21 cellular contexts compared by ENCODE assay signal in the genomic region with DNA sequence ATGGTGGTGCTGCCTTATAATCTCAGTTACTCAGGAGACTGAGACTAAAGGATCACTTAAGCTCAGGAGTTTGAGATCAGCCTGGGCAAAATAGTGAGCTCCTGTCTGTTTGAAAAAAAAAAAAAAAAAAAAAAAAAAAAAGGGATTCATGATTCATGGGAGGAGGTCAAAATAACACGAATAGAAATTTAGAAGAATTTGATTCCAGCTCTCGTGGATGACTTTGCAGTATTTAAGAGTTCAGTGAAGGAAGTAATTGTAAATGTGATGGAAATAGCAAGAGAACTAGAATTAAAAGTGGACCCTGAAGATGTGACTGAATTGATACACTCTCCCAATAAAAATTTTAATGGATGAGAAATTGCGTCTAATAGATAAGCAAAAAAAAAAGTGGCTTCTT. TPM values are rescaled to one million over a fixed set of nuclear protein-coding genes. Genes with fewer than 3 reads are reported as not detected.
DNase-seq lines count a peak whose midpoint lies in the region; ATAC-seq and TF ChIP-seq lines count a peak whose summit lies in the region.
"Had no signal": no experiment of that assay in that cellular context is flagged by ENCODE, and none has a peak within 500 bp of the region (broad histone marks: within the 10 kb centered on the region; RNA-seq: fewer than 3 reads in every experiment).

No MANE protein-coding gene starts in this region.

- H2AFZ ChIP-seq in IMR-90 (replicated peaks; ENCODE audit: low read length, poor library complexity) = no peak overlapping the region
- H2AFZ ChIP-seq in MM.1S (ENCODE audit: low read length) = no peak overlapping the region

- POLR2A ChIA-PET in HEK293 (lab: Yijun Ruan, JAX) = interaction anchor here (0.5 kb wide), 1 partner anchor 21 kb away, joined by 5 read pairs; no protein-coding TSS in a partner anchor
- POLR2A ChIA-PET in IMR-90 (lab: Charles Lee; ENCODE audit: unreplicated experiment) = interaction anchor here (0.6 kb wide), 1 partner anchor 1593 kb away, joined by 4 read pairs; no protein-coding TSS in a partner anchor

- no peak overlapping the region for H2AK5ac ChIP-seq in IMR-90 (ENCODE audit: low read depth, low read length)

- H3K9ac ChIP-seq in IMR-90 (ENCODE audit: low read depth, low read length) (no peak overlapping the region), MM.1S (ENCODE audit: low read length) (no peak overlapping the region)
- H3K9ac ChIP-seq: BLaER1 had no signal

- no peak overlapping the region for H2BK5ac ChIP-seq in IMR-90 (ENCODE audit: low read depth, low read length, poor library complexity, severe bottlenecking)

- no peak overlapping the region for H3K23ac ChIP-seq in IMR-90 (ENCODE audit: low read depth, low read length)

- no peak overlapping the region for H3K56ac ChIP-seq in IMR-90 (ENCODE audit: extremely low read depth, insufficient read depth, low read length)

- H3K36me3 ChIP-seq in HEK293 (ENCODE audit: control insufficient read depth in 2 of 2, insufficient read depth in 1 of 2, low read length in 2 of 2) = no peaks in the 10 kb centered on the region; a peak in 1 of 3 replicates
- H3K36me3 ChIP-seq in IMR-90 (ENCODE audit: control insufficient read depth, insufficient read depth, low read length) = no peaks in the 10 kb centered on the region
- no peaks in the 10 kb centered on the region for H3K36me3 ChIP-seq in MM.1S (replicated peaks; ENCODE audit: insufficient read depth, low read length)
- H3K36me3 ChIP-seq: BE2C had no signal

- H2BK120ac ChIP-seq in IMR-90 (ENCODE audit: low read depth, low read length) = no peak overlapping the region

- CTCF ChIA-PET in HEK293 (lab: Yijun Ruan, JAX) (interaction anchor here (0.6 to 0.7 kb wide), 3 partner anchors 25 to 184 kb away, joined by 3 read pairs; no protein-coding TSS in a partner anchor), IMR-90 (lab: Yijun Ruan, JAX) (interaction anchor here (1.1 kb wide), 1 partner anchor 52 kb away, joined by 4 read pairs; no protein-coding TSS in a partner anchor)

- BruUV-seq in IMR-90 (replicated peaks; lab: Mats Ljungman, UMichigan) = no TSS peak

- no peak for TF ChIP-seq POLR2A in IMR-90 (IDR thresholded peaks at IDR 0.05; ENCODE audit: low read depth, low read length)

- intact Hi-C loops in IMR-90 (cut with micrococcal nuclease) = no loop called here

- no peak overlapping the region for H2BK20ac ChIP-seq in IMR-90 (ENCODE audit: low read depth, low read length)

- no peak for ATAC-seq in IMR-90 (ENCODE audit: low read depth)
- ATAC-seq: GM12878 had no signal

- dilution Hi-C loops in IMR-90 (cut with HindIII; ENCODE audit: low sequenced_read_pairs, unreplicated experiment) = no loop called here

- TF ChIP-seq CTCF in HEK293 (tag by site-specific recombination; IDR thresholded peaks at IDR 0.05) (no peak), IMR-90 (conservative IDR thresholded peaks at IDR 0.05; ENCODE audit: low read depth, low read length) (no peak), MM.1S (IDR thresholded peaks at IDR 0.05; ENCODE audit: low read length) (no peak)

- no peak overlapping the region for H3K14ac ChIP-seq in IMR-90 (replicated peaks; ENCODE audit: low read depth, low read length)

- no peak overlapping the region for H2BK15ac ChIP-seq in IMR-90 (ENCODE audit: low read depth, low read length)

- no peak overlapping the region for H3K27ac ChIP-seq in HEK293 (ENCODE audit: extremely low read depth, low read depth, low read length)
- no peak overlapping the region for H3K27ac ChIP-seq in IMR-90 (ENCODE audit: insufficient read depth, low read length)
- H3K27ac ChIP-seq in MM.1S (ENCODE audit: low read length) = no peak overlapping the region
- H3K27ac ChIP-seq: BLaER1 had no signal

- H4K20me1 ChIP-seq in IMR-90 (ENCODE audit: insufficient read depth, low read length) (no peaks in the 10 kb centered on the region), MM.1S (ENCODE audit: insufficient read depth, low read length) (no peaks in the 10 kb centered on the region)
- H4K20me1 ChIP-seq: BLaER1 had no signal

- WGBS in IMR-90 (ENCODE audit: extremely low coverage in 2 of 2, insufficient read length in 1 of 2), 2 experiments = 50% methylated on average over 2 of the region's 3 CpGs; no CpG with 5 or more reads in 1 of the 2 experiments

- no peak overlapping the region for H3K18ac ChIP-seq in IMR-90 (ENCODE audit: low read depth, low read length)

- no peaks in the 10 kb centered on the region for H3K9me3 ChIP-seq in HEK293 (ENCODE audit: control insufficient read depth, insufficient read depth, low read depth, low read length)
- no peaks in the 10 kb centered on the region for H3K9me3 ChIP-seq in IMR-90 (ENCODE audit: control insufficient read depth, insufficient read depth, low read length)
- H3K9me3 ChIP-seq in MM.1S (replicated peaks; ENCODE audit: insufficient read depth, low read length) = no peaks in the 10 kb centered on the region
- H3K9me3 ChIP-seq: BE2C had no signal

- no peak overlapping the region for H3K4me2 ChIP-seq in IMR-90 (ENCODE audit: low read depth, low read length)
- no peak overlapping the region for H3K4me2 ChIP-seq in MM.1S (ENCODE audit: low read depth, low read length)
- H3K4me2 ChIP-seq: BLaER1 had no signal

- no peak overlapping the region for H2AK9ac ChIP-seq in IMR-90 (replicated peaks; ENCODE audit: low read depth, low read length, poor library complexity)

- peaks cover 4 to 14% of the 10 kb centered on the region in 2 experiments; a peak in 3 of 4 replicates for H3K79me1 ChIP-seq in IMR-90 (ENCODE audit: low read depth in 1 of 2, low read length in 2 of 2)

- H3K4me1 ChIP-seq in HEK293 (ENCODE audit: control insufficient read depth, insufficient read depth, low read length) = no peaks in the 10 kb centered on the region
- peaks cover under 1% of the 10 kb centered on the region; the same call in 1 of the 2 replicates for H3K4me1 ChIP-seq in IMR-90 (ENCODE audit: control insufficient read depth, insufficient read depth, low read length)
- H3K4me1 ChIP-seq in MM.1S (ENCODE audit: low read length) = no peaks in the 10 kb centered on the region
- H3K4me1 ChIP-seq: BE2C had no signal

- H3K27me3 ChIP-seq in IMR-90 (ENCODE audit: control insufficient read depth, insufficient read depth, low read length) (no peaks in the 10 kb centered on the region), MM.1S (replicated peaks; ENCODE audit: insufficient read depth, low read length) (no peaks in the 10 kb centered on the region)
- H3K27me3 ChIP-seq: BE2C, BLaER1 had no signal

- no peak for TF ChIP-seq RAD21 in IMR-90 (IDR thresholded peaks at IDR 0.05; ENCODE audit: low read length)

- H3K9me1 ChIP-seq in IMR-90 (ENCODE audit: insufficient read depth, low read length) = 0 out of 2 replicates have a peak, but pooled peaks cover under 1% of the 10 kb centered on the region

- no peaks in the 10 kb centered on the region for H3F3A ChIP-seq in MM.1S (ENCODE audit: insufficient read depth, low read length)

- no peak overlapping the region for H4K5ac ChIP-seq in IMR-90 (ENCODE audit: low read depth, low read length)

- H3K4ac ChIP-seq in IMR-90 (ENCODE audit: low read depth, low read length) = no peak overlapping the region

- H4K8ac ChIP-seq in IMR-90 (ENCODE audit: low read depth in 2 of 2, low read length in 2 of 2) = no peak overlapping the region

- in situ Hi-C loops in IMR-90 (cut with MboI; ENCODE audit: low sequenced_read_pairs) = no loop called here

- no peak for DNase-seq in IMR-90
- no peak for DNase-seq in SIG-M5 treated with dmso at 0.1 percent for 504 hours (lab: John Stamatoyannopoulos, UW; ENCODE audit: unreplicated experiment)
- no peak for DNase-seq in MM.1S
- DNase-seq: 8988T; ACHN; BE2C; C1 segment of cervical spinal cord; CD4-positive, alpha-beta memory T cell; CD4-positive, CD25-positive, alpha-beta regulatory T cell; CD8-positive, alpha-beta memory T cell; COR-L47; DMS 273 treated with DMSO at 0.1 percent for 48 hours; DMS153; DMS53; DMS79; DND-41; EL; GDM1 had no signal

- no peaks in the 10 kb centered on the region for H3K79me2 ChIP-seq in MM.1S (ENCODE audit: low read length)

- no peak overlapping the region for H4K91ac ChIP-seq in IMR-90 (ENCODE audit: insufficient read depth, low read depth, low read length)

- H3K9me2 ChIP-seq in MM.1S (replicated peaks; ENCODE audit: insufficient read depth, low read length) = no peaks in the 10 kb centered on the region

- no peak overlapping the region for H3K4me3 ChIP-seq in HEK293 (ENCODE audit: low read depth, low read length)
- no peak overlapping the region for H3K4me3 ChIP-seq in IMR-90 (ENCODE audit: insufficient read depth, low read depth, low read length)
- no peak overlapping the region for H3K4me3 ChIP-seq in MM.1S (ENCODE audit: low read length)
- H3K4me3 ChIP-seq: BLaER1, GM12878 had no signal

TF ChIP-seq in IMR-90, 13 proteins besides CTCF, POLR2A, EP300 and RAD21 (continues in another document):
- TF ChIP-seq MXI1 (IDR thresholded peaks at IDR 0.05; ENCODE audit: borderline replicate concordance, low read depth, low read length) (no peak), NFE2L2 (IDR thresholded peaks at IDR 0.05; ENCODE audit: low read depth, low read length) (peak; percentile 35; the same call in 1 of the 2 replicates), BHLHE40 (IDR thresholded peaks at IDR 0.05; ENCODE audit: low read depth, low read length) (no peak)
- TF ChIP-seq, protein P1, sequence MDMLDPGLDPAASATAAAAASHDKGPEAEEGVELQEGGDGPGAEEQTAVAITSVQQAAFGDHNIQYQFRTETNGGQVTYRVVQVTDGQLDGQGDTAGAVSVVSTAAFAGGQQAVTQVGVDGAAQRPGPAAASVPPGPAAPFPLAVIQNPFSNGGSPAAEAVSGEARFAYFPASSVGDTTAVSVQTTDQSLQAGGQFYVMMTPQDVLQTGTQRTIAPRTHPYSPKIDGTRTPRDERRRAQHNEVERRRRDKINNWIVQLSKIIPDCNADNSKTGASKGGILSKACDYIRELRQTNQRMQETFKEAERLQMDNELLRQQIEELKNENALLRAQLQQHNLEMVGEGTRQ (IDR thresholded peaks at IDR 0.05; ENCODE audit: low read depth, low read length) = no peak

RNA-seq across cellular contexts. Expression of gene AUNIP, which starts 15.8 kb away (rescaled TPM):
- total RNA-seq in IMR-90 (2012; rRNA removed) = 3.9 and 5.0 TPM in 2 replicates
- 2.2 and 2.4 TPM in 2 replicates for polyA plus RNA-seq in IMR-90 (2012; rRNA removed)
- 0.52 and 0.65 TPM in 2 replicates for polyA plus RNA-seq in IMR-90 (2012; cell fraction: cytosol; rRNA removed)
- 0.39 and 0.96 TPM in 2 replicates for polyA plus RNA-seq in IMR-90 (2012; cell fraction: nucleus; rRNA removed; ENCODE audit: low replicate concordance)
- total RNA-seq: CD4-positive, alpha-beta memory T cell; CD4-positive, CD25-positive, alpha-beta regulatory T cell had no signal
- polyA plus RNA-seq: CD4-positive, alpha-beta memory T cell; CD8-positive, alpha-beta memory T cell had no signal

RNA-seq across cellular contexts. Expression of gene MTFR1L, which starts 23.7 kb away (rescaled TPM):
- 57.2 and 69.7 TPM in 2 replicates for total RNA-seq in IMR-90 (2012; rRNA removed)
- 69.1 and 80.0 TPM in 2 replicates for polyA plus RNA-seq in IMR-90 (2012; rRNA removed)
- 89.0 and 279 TPM in 2 replicates for polyA plus RNA-seq in IMR-90 (2012; cell fraction: cytosol; rRNA removed)
- 122 and 153 TPM in 2 replicates for polyA plus RNA-seq in IMR-90 (2012; cell fraction: nucleus; rRNA removed; ENCODE audit: low replicate concordance)

RNA-seq across cellular contexts. Expression of gene PAQR7, which starts 32.0 kb away (rescaled TPM):
- 8.3 and 9.0 TPM in 2 replicates for total RNA-seq in IMR-90 (2012; rRNA removed)
- polyA plus RNA-seq in IMR-90 (2012; rRNA removed) = 12.0 and 12.9 TPM in 2 replicates
- polyA plus RNA-seq in IMR-90 (2012; cell fraction: cytosol; rRNA removed) = 7.6 and 16.9 TPM in 2 replicates
- polyA plus RNA-seq in IMR-90 (2012; cell fraction: nucleus; rRNA removed; ENCODE audit: low replicate concordance) = 33.3 and 47.8 TPM in 2 replicates

RNA-seq across cellular contexts. Expression of gene SELENON, which starts 43.5 kb away (rescaled TPM):
- 9.1 and 10.0 TPM in 2 replicates for total RNA-seq in IMR-90 (2012; rRNA removed)
- polyA plus RNA-seq in IMR-90 (2012; rRNA removed) = 86.4 and 114 TPM in 2 replicates
- 67.8 and 132 TPM in 2 replicates for polyA plus RNA-seq in IMR-90 (2012; cell fraction: cytosol; rRNA removed)
- 82.8 and 113 TPM in 2 replicates for polyA plus RNA-seq in IMR-90 (2012; cell fraction: nucleus; rRNA removed; ENCODE audit: low replicate concordance)
